Comparison of ENCODE assay signal across 8 cellular contexts in genomic region chr12:94173660-94174265, GRCh38. TPM values are rescaled to one million over a fixed set of nuclear protein-coding genes. Genes with fewer than 3 reads are reported as not detected.
DNase-seq lines count a peak whose midpoint lies in the region; ATAC-seq and TF ChIP-seq lines count a peak whose summit lies in the region.

No MANE protein-coding gene starts in this region.

- no peaks in the 10 kb centered on the region for H3K27me3 ChIP-seq in CD8-positive, alpha-beta T cell (ENCODE audit: insufficient read depth, low read length)
- H3K27me3 ChIP-seq in colonic mucosa, result no peaks in the 10 kb centered on the region
- H3K27me3 ChIP-seq in esophagus muscularis mucosa, result no peaks in the 10 kb centered on the region
- H3K27me3 ChIP-seq in H7 (ENCODE audit: control insufficient read depth, insufficient read depth, low read length), result peaks cover 39% of the 10 kb centered on the region

- CTCF ChIA-PET in CD8-positive, alpha-beta T cell (lab: Charles Lee), result interaction anchor here (0.8 to 1.1 kb wide), 2 partner anchors 23 to 116 kb away, joined by 3 read pairs; no protein-coding TSS in a partner anchor

- intact Hi-C loops in CD8-positive, alpha-beta T cell (cut with DNase I, micrococcal nuclease), result no loop called here
- intact Hi-C loops in colonic mucosa (cut with DNase I) (no loop called here), esophagus muscularis mucosa (cut with DNase I) (no loop called here)

- H3K9me3 ChIP-seq in CD8-positive, alpha-beta T cell (ENCODE audit: low read length), result no peaks in the 10 kb centered on the region
- H3K9me3 ChIP-seq in colonic mucosa, result no peaks in the 10 kb centered on the region
- peaks cover 0 to 8% (median 3%) of the 10 kb centered on the region in 4 donors for H3K9me3 ChIP-seq in esophagus muscularis mucosa

- no peak for DNase-seq in CD8-positive, alpha-beta T cell
- DNase-seq in colonic mucosa (no peak), esophagus muscularis mucosa (ENCODE audit: extremely low spot score) (no peak), mesenteric fat pad (ENCODE audit: low spot score) (no peak), NCI-H2081 treated with DMSO at 0.1 percent for 48 hours (lab: John Stamatoyannopoulos, UW) (no peak), H7 (no peak)

- H3K4me1 ChIP-seq in CD8-positive, alpha-beta T cell (ENCODE audit: insufficient read depth, low read length), result peaks cover 46% of the 10 kb centered on the region
- H3K4me1 ChIP-seq in colonic mucosa, result no peaks in the 10 kb centered on the region
- no peaks in the 10 kb centered on the region for H3K4me1 ChIP-seq in esophagus muscularis mucosa

- no peaks in the 10 kb centered on the region for H3K36me3 ChIP-seq in CD8-positive, alpha-beta T cell (ENCODE audit: insufficient read depth, low read length)
- H3K36me3 ChIP-seq in colonic mucosa (no peaks in the 10 kb centered on the region), esophagus muscularis mucosa (no peaks in the 10 kb centered on the region), H7 (replicated peaks; ENCODE audit: control insufficient read depth, insufficient read depth, low read length) (no peaks in the 10 kb centered on the region)

- no peak for TF ChIP-seq POLR2A in esophagus muscularis mucosa (IDR thresholded peaks at IDR 0.05; ENCODE audit: low read depth)

- no peak overlapping the region for H3K27ac Mint-ChIP-seq in CD8-positive, alpha-beta T cell

- 77% methylated on average over 7 of the region's 7 CpGs for WGBS in esophagus muscularis mucosa

- peaks cover 13% of the 10 kb centered on the region for H3K36me3 Mint-ChIP-seq in CD8-positive, alpha-beta T cell

- ATAC-seq in CD8-positive, alpha-beta T cell, result no peak
- ATAC-seq in GM19372 (IDR thresholded peaks at IDR 0.05; ENCODE audit: low read depth, unreplicated experiment), result peak; percentile 56
- ATAC-seq in HG03139 (IDR thresholded peaks at IDR 0.05; ENCODE audit: unreplicated experiment), result peak; percentile 49

- no peak for TF ChIP-seq CTCF in CD8-positive, alpha-beta T cell (IDR thresholded peaks at IDR 0.05)
- TF ChIP-seq CTCF in colonic mucosa (IDR thresholded peaks at IDR 0.05) (no peak), esophagus muscularis mucosa (IDR thresholded peaks at IDR 0.05) (no peak)

- H3K27ac ChIP-seq in CD8-positive, alpha-beta T cell (ENCODE audit: low read depth, low read length), result no peak overlapping the region
- H3K27ac ChIP-seq in colonic mucosa (peak overlapping the region; percentile 33), esophagus muscularis mucosa (replicated peaks in 1 of 4) (peak overlapping the region in 1 of 4 donors; percentile 17)

- H3K9me3 Mint-ChIP-seq in CD8-positive, alpha-beta T cell, result peaks cover 6% of the 10 kb centered on the region

- TF ChIP-seq EP300 in esophagus muscularis mucosa (IDR thresholded peaks at IDR 0.05), result no peak

- peaks cover 55% of the 10 kb centered on the region for H3K4me1 Mint-ChIP-seq in CD8-positive, alpha-beta T cell (ENCODE audit: low read depth)

- peak overlapping the region; percentile 11 for H3K4me3 Mint-ChIP-seq in CD8-positive, alpha-beta T cell

- POLR2A ChIA-PET in CD8-positive, alpha-beta T cell (lab: Charles Lee), result interaction anchor here (1.1 to 2.0 kb wide), 3 partner anchors 16 to 89 kb away, joined by 3 to 6 read pairs (median 4); no protein-coding TSS in a partner anchor

- peak overlapping the region; percentile 13 for H3K4me3 ChIP-seq in CD8-positive, alpha-beta T cell (ENCODE audit: low read depth, low read length)
- H3K4me3 ChIP-seq in colonic mucosa (no peak overlapping the region), esophagus muscularis mucosa (no peak overlapping the region), H7 (ENCODE audit: insufficient read depth, low read depth, low read length) (no peak overlapping the region)

- H3K27me3 Mint-ChIP-seq in CD8-positive, alpha-beta T cell (ENCODE audit: low read depth), result no peaks in the 10 kb centered on the region

- H3K9ac ChIP-seq in colonic mucosa (ENCODE audit: low read depth in 2 of 2, low read length in 2 of 2), result no peak overlapping the region

RNA-seq across cellular contexts. Expression of gene PLXNC1, which starts 25.4 kb away (rescaled TPM):
- 1 to 10 TPM; 6.0 to 7.7 TPM for total RNA-seq in CD8-positive, alpha-beta T cell
- 10 to 100 TPM in 1 of 2 donors, 1 to 10 TPM in 1; 8.4 to 12.4 TPM for total RNA-seq in colonic mucosa
- 10 to 100 TPM in 1 of 4 donors, 1 to 10 TPM in 3; 4.0 to 12.3 (median 7.4) TPM for total RNA-seq in esophagus muscularis mucosa
- 8.9 TPM for total RNA-seq in mesenteric fat pad
- total RNA-seq in H7 (2014; rRNA removed; shearing (Covaris generic)), result 0.67 and 1.2 TPM in 2 replicates
